In genomic region chr3:122382888-122383666, GRCh38 we compare ENCODE assay signal across 8 cellular contexts. TPM values are rescaled to one million over a fixed set of nuclear protein-coding genes. Genes with fewer than 3 reads are reported as not detected.
DNase-seq lines count a peak whose midpoint lies in the region; ATAC-seq and TF ChIP-seq lines count a peak whose summit lies in the region.

MIX23 (minus strand) TSS chr3:122383231; CDS start chr3:122383224, 7 bp downstream.

- intact Hi-C loops in IMR-90 (cut with micrococcal nuclease): no loop called here
- intact Hi-C loops in OCI-LY7 (cut with micrococcal nuclease; ENCODE audit: unreplicated experiment): loop anchor here (1.0 to 10.0 kb wide), 4 partner anchors 129 to 837 kb away; partner anchors contain the start of genes KPNA1 and SEC22A

- in situ Hi-C loops in IMR-90 (cut with MboI; ENCODE audit: low sequenced_read_pairs): no loop called here

- H3K9ac ChIP-seq in IMR-90 (ENCODE audit: low read depth, low read length): peak within 1 kb of the TSS; percentile 95

- peak within 1 kb of the TSS; percentile 91 for H2AK9ac ChIP-seq in IMR-90 (replicated peaks; ENCODE audit: low read depth, low read length, poor library complexity)

- no CpG with 5 or more reads among the region's 31 CpGs for WGBS in IMR-90 (ENCODE audit: extremely low coverage in 2 of 2, insufficient read length in 1 of 2), 2 experiments

- peak within 1 kb of the TSS; percentile 49; the same call in 1 of the 2 replicates for H2BK120ac ChIP-seq in IMR-90 (ENCODE audit: low read depth, low read length)

- peaks cover 6% of the 10 kb centered on the region for H3K36me3 Mint-ChIP-seq in CD4-positive, CD25-positive, alpha-beta regulatory T cell
- H3K36me3 Mint-ChIP-seq in endothelial cell (ENCODE audit: low read depth, unreplicated experiment): no peaks in the 10 kb centered on the region
- peaks cover 8% of the 10 kb centered on the region for H3K36me3 Mint-ChIP-seq in mesothelial cell of epicardium

- peak within 1 kb of the TSS; percentile 99 for H3K4me3 ChIP-seq in CD4-positive, CD25-positive, alpha-beta regulatory T cell (ENCODE audit: low read depth, low read length)
- peak within 1 kb of the TSS; percentile 92 for H3K4me3 ChIP-seq in IMR-90 (ENCODE audit: insufficient read depth, low read depth, low read length)
- H3K4me3 ChIP-seq in OCI-LY7 (ENCODE audit: low read depth, low read length, poor library complexity, severe bottlenecking): peak within 1 kb of the TSS; percentile 83

- H3K4me1 ChIP-seq in CD4-positive, CD25-positive, alpha-beta regulatory T cell (ENCODE audit: control insufficient read depth, insufficient read depth, low read length, poor library complexity, severe bottlenecking): peaks cover 23% of the 10 kb centered on the region
- H3K4me1 ChIP-seq in IMR-90 (ENCODE audit: control insufficient read depth, insufficient read depth, low read length) (no peaks in the 10 kb centered on the region), OCI-LY7 (ENCODE audit: insufficient read depth, low read length, poor library complexity, severe bottlenecking) (peaks cover 48% of the 10 kb centered on the region)

- H3K56ac ChIP-seq in IMR-90 (ENCODE audit: extremely low read depth, insufficient read depth, low read length): peak within 1 kb of the TSS; percentile 87

- no peaks in the 10 kb centered on the region for H3K9me3 ChIP-seq in CD4-positive, CD25-positive, alpha-beta regulatory T cell (ENCODE audit: control insufficient read depth in 2 of 2, low read length in 2 of 2)
- no peaks in the 10 kb centered on the region for H3K9me3 ChIP-seq in IMR-90 (ENCODE audit: control insufficient read depth, insufficient read depth, low read length)
- H3K9me3 ChIP-seq in OCI-LY7 (ENCODE audit: low read length): no peaks in the 10 kb centered on the region

- TF ChIP-seq CTCF in IMR-90 (conservative IDR thresholded peaks at IDR 0.05; ENCODE audit: low read depth, low read length) (no peak), OCI-LY7 (conservative IDR thresholded peaks at IDR 0.05; ENCODE audit: low read length) (no peak), endothelial cell (IDR thresholded peaks at IDR 0.05; ENCODE audit: unreplicated experiment) (no peak), mesothelial cell of epicardium (IDR thresholded peaks at IDR 0.05; ENCODE audit: unreplicated experiment) (no peak)

- TF ChIP-seq RAD21 in IMR-90 (IDR thresholded peaks at IDR 0.05; ENCODE audit: low read length): no peak

- peak within 1 kb of the TSS; percentile 93 to 95 (median 94) for H3K27ac Mint-ChIP-seq in CD4-positive, CD25-positive, alpha-beta regulatory T cell
- H3K27ac Mint-ChIP-seq in endothelial cell (ENCODE audit: unreplicated experiment) (peak within 1 kb of the TSS; percentile 90), mesothelial cell of epicardium (peak within 1 kb of the TSS; percentile 92)

- CTCF ChIA-PET in IMR-90 (lab: Yijun Ruan, JAX) (interaction anchor here (0.8 to 1.1 kb wide), 2 partner anchors 12 to 33 kb away, joined by 3 read pairs; no protein-coding TSS in a partner anchor), OCI-LY7 (lab: Charles Lee; ENCODE audit: unreplicated experiment) (no interaction called here)

- dilution Hi-C loops in IMR-90 (cut with HindIII; ENCODE audit: low sequenced_read_pairs, unreplicated experiment): no loop called here

- POLR2A ChIA-PET in IMR-90 (lab: Charles Lee; ENCODE audit: unreplicated experiment): no interaction called here
- POLR2A ChIA-PET in OCI-LY7 (lab: Charles Lee): interaction anchor here (0.5 to 4.1 kb wide), 9 partner anchors 11 to 436 kb away, joined by 3 to 44 read pairs (median 3); partner anchors contain the start of gene WDR5B

- H2BK20ac ChIP-seq in IMR-90 (ENCODE audit: low read depth, low read length): no peak within 1 kb of the TSS

- peaks cover 3% of the 10 kb centered on the region; the same call in 1 of the 2 replicates for H3K9me1 ChIP-seq in IMR-90 (ENCODE audit: insufficient read depth, low read length)

- H3K4me1 Mint-ChIP-seq in CD4-positive, CD25-positive, alpha-beta regulatory T cell: peaks cover 25 to 57% (median 44%) of the 10 kb centered on the region in 4 donors
- peaks cover 17% of the 10 kb centered on the region for H3K4me1 Mint-ChIP-seq in endothelial cell (ENCODE audit: unreplicated experiment)
- peaks cover 27% of the 10 kb centered on the region for H3K4me1 Mint-ChIP-seq in mesothelial cell of epicardium

- no TSS peak for BruUV-seq in IMR-90 (replicated peaks; lab: Mats Ljungman, UMichigan)
- no TSS peak for BruUV-seq in OCI-LY7 (replicated peaks; lab: Mats Ljungman, UMichigan)

- H3K27me3 Mint-ChIP-seq in CD4-positive, CD25-positive, alpha-beta regulatory T cell: no peaks in the 10 kb centered on the region
- no peaks in the 10 kb centered on the region for H3K27me3 Mint-ChIP-seq in endothelial cell (ENCODE audit: unreplicated experiment)
- no peaks in the 10 kb centered on the region for H3K27me3 Mint-ChIP-seq in mesothelial cell of epicardium (ENCODE audit: low read depth)

- peak within 1 kb of the TSS; percentile 94 to 100 for H4K8ac ChIP-seq in IMR-90 (ENCODE audit: low read depth in 2 of 2, low read length in 2 of 2)

- peak within 1 kb of the TSS; percentile 93 to 98 (median 96) for H3K4me3 Mint-ChIP-seq in CD4-positive, CD25-positive, alpha-beta regulatory T cell
- H3K4me3 Mint-ChIP-seq in endothelial cell (ENCODE audit: unreplicated experiment) (peak within 1 kb of the TSS; percentile 96), mesothelial cell of epicardium (peak within 1 kb of the TSS; percentile 90)

- H3K27ac ChIP-seq in CD4-positive, CD25-positive, alpha-beta regulatory T cell (ENCODE audit: insufficient read depth, low read length, poor library complexity, severe bottlenecking): peak within 1 kb of the TSS; percentile 83
- H3K27ac ChIP-seq in IMR-90 (ENCODE audit: insufficient read depth, low read length) (peak within 1 kb of the TSS; percentile 95), OCI-LY7 (ENCODE audit: low read depth, low read length, poor library complexity, severe bottlenecking) (peak within 1 kb of the TSS; percentile 74)

- peak within 1 kb of the TSS; percentile 84 for H3K23ac ChIP-seq in IMR-90 (ENCODE audit: low read depth, low read length)

- peak within 1 kb of the TSS; percentile 95 for H3K18ac ChIP-seq in IMR-90 (ENCODE audit: low read depth, low read length)

- peak; percentile 51 to 54 for ATAC-seq in CD4-positive, CD25-positive, alpha-beta regulatory T cell (ENCODE audit: low read depth in 2 of 2)
- ATAC-seq in GM21360 (IDR thresholded peaks at IDR 0.05; ENCODE audit: unreplicated experiment) (peak; percentile 43), IMR-90 (ENCODE audit: low read depth) (peak; percentile 81)

- H3K4me2 ChIP-seq in IMR-90 (ENCODE audit: low read depth, low read length) (peak within 1 kb of the TSS; percentile 99), OCI-LY7 (ENCODE audit: low read length) (peak within 1 kb of the TSS; percentile 98)

- peaks cover 70% of the 10 kb centered on the region for H3K79me2 ChIP-seq in OCI-LY7 (ENCODE audit: insufficient read depth, low read depth, low read length)

- peak within 1 kb of the TSS; percentile 93 for H2BK5ac ChIP-seq in IMR-90 (ENCODE audit: low read depth, low read length, poor library complexity, severe bottlenecking)

- DNase-seq in CD4-positive, CD25-positive, alpha-beta regulatory T cell: peak; percentile 77 to 88 (median 83)
- peak; percentile 75 for DNase-seq in IMR-90
- peak; percentile 88 for DNase-seq in OCI-LY7 (ENCODE audit: low spot score)
- peak; percentile 88 for DNase-seq in activated CD8-positive, alpha-beta memory T cell treated with anti-CD3 and anti-CD28 coated beads, Interleukin-2, amount 50 U/mL, for 48 hours
- DNase-seq in endothelial cell (ENCODE audit: low spot score): peak; percentile 87
- DNase-seq in mesothelial cell of epicardium (ENCODE audit: low spot score in 2 of 2, unreplicated experiment in 2 of 2): peak; percentile 44 to 76
- DNase-seq in stimulated activated CD8-positive, alpha-beta memory T cell treated with anti-CD3 and anti-CD28 coated beads, Interleukin-15, amount 100 ng/mL, for 48 hours (ENCODE audit: low read depth in 2 of 2): peak; percentile 77 to 80

- H3K79me1 ChIP-seq in IMR-90 (ENCODE audit: low read depth in 1 of 2, low read length in 2 of 2): peaks cover 5 to 27% of the 10 kb centered on the region in 2 experiments; a peak in 3 of 4 replicates

- H3K27me3 ChIP-seq in CD4-positive, CD25-positive, alpha-beta regulatory T cell (ENCODE audit: control insufficient read depth, insufficient read depth, low read length): no peaks in the 10 kb centered on the region
- no peaks in the 10 kb centered on the region for H3K27me3 ChIP-seq in IMR-90 (ENCODE audit: control insufficient read depth, insufficient read depth, low read length)

- H4K20me1 ChIP-seq in IMR-90 (ENCODE audit: insufficient read depth, low read length) (no peaks in the 10 kb centered on the region), OCI-LY7 (ENCODE audit: insufficient read depth, low read length) (peaks cover 4% of the 10 kb centered on the region; the same call in 1 of the 2 replicates)

- H3K9me3 Mint-ChIP-seq in CD4-positive, CD25-positive, alpha-beta regulatory T cell: no peaks in the 10 kb centered on the region
- no peaks in the 10 kb centered on the region for H3K9me3 Mint-ChIP-seq in endothelial cell (ENCODE audit: unreplicated experiment)
- no peaks in the 10 kb centered on the region for H3K9me3 Mint-ChIP-seq in mesothelial cell of epicardium

- no peaks in the 10 kb centered on the region for H3K9me2 ChIP-seq in OCI-LY7 (ENCODE audit: insufficient read depth, low read length)

- H3K4ac ChIP-seq in IMR-90 (ENCODE audit: low read depth, low read length): peak within 1 kb of the TSS; percentile 93

- peak within 1 kb of the TSS; percentile 100 for H4K5ac ChIP-seq in IMR-90 (ENCODE audit: low read depth, low read length)

- peak within 1 kb of the TSS; percentile 90 for H4K91ac ChIP-seq in IMR-90 (ENCODE audit: insufficient read depth, low read depth, low read length)

- peak within 1 kb of the TSS; percentile 90 for H2AK5ac ChIP-seq in IMR-90 (ENCODE audit: low read depth, low read length)

- H3K36me3 ChIP-seq in CD4-positive, CD25-positive, alpha-beta regulatory T cell (ENCODE audit: control insufficient read depth, insufficient read depth, low read length): peaks cover 3% of the 10 kb centered on the region
- no peaks in the 10 kb centered on the region for H3K36me3 ChIP-seq in IMR-90 (ENCODE audit: control insufficient read depth, insufficient read depth, low read length)
- H3K36me3 ChIP-seq in OCI-LY7 (ENCODE audit: insufficient read depth, low read length): peaks cover 50% of the 10 kb centered on the region

- H3K14ac ChIP-seq in IMR-90 (replicated peaks; ENCODE audit: low read depth, low read length): peak within 1 kb of the TSS; percentile 94

- peak within 1 kb of the TSS; percentile 71; the same call in 2 of the 3 replicates for H2BK15ac ChIP-seq in IMR-90 (ENCODE audit: low read depth, low read length)

- H2AFZ ChIP-seq in IMR-90 (replicated peaks; ENCODE audit: low read length, poor library complexity) (peak within 1 kb of the TSS; percentile 98), OCI-LY7 (ENCODE audit: low read length) (peak within 1 kb of the TSS; percentile 91)

- peak; percentile 85 for TF ChIP-seq POLR2A in IMR-90 (IDR thresholded peaks at IDR 0.05; ENCODE audit: low read depth, low read length)

RNA-seq across cellular contexts. Expression of gene MIX23, which starts in this region (rescaled TPM):
- 14.1 TPM for total RNA-seq in CD4-positive, CD25-positive, alpha-beta regulatory T cell
- polyA plus RNA-seq in CD4-positive, CD25-positive, alpha-beta regulatory T cell: 10 to 100 TPM; 16.8 to 33.1 (median 24.8) TPM
- 10.0 and 65.8 TPM in 2 replicates for total RNA-seq in IMR-90 (2012; rRNA removed)
- 12.9 and 26.7 TPM in 2 replicates for polyA plus RNA-seq in IMR-90 (2012; rRNA removed)
- polyA plus RNA-seq in IMR-90 (2012; cell fraction: cytosol; rRNA removed): 1.2 and 1.6 TPM in 2 replicates
- 0.75 and 9.4 TPM in 2 replicates for polyA plus RNA-seq in IMR-90 (2012; cell fraction: nucleus; rRNA removed; ENCODE audit: low replicate concordance)
- total RNA-seq in OCI-LY7 (2014; rRNA removed; shearing (Covaris generic)): 44.7 and 55.3 TPM in 2 replicates
- 59.2 and 71.3 TPM in 2 replicates for total RNA-seq in OCI-LY7 (2022)
- 33.2 TPM for total RNA-seq in endothelial cell (ENCODE audit: unreplicated experiment)
- total RNA-seq in mesothelial cell of epicardium: 28.6 to 34.0 TPM (median 29.8 TPM) in 3 replicates

Comparison
In these comparisons a context has a peak if more than half of its experiments do, and no peak if none do; other contexts are left out.
1. Peak in every context shown above with its lines: DNase-seq, ATAC-seq, H3K4me3 ChIP-seq and H3K27ac ChIP-seq.